Comparison of ENCODE assay signal across 9 cellular contexts in the genomic region with DNA sequence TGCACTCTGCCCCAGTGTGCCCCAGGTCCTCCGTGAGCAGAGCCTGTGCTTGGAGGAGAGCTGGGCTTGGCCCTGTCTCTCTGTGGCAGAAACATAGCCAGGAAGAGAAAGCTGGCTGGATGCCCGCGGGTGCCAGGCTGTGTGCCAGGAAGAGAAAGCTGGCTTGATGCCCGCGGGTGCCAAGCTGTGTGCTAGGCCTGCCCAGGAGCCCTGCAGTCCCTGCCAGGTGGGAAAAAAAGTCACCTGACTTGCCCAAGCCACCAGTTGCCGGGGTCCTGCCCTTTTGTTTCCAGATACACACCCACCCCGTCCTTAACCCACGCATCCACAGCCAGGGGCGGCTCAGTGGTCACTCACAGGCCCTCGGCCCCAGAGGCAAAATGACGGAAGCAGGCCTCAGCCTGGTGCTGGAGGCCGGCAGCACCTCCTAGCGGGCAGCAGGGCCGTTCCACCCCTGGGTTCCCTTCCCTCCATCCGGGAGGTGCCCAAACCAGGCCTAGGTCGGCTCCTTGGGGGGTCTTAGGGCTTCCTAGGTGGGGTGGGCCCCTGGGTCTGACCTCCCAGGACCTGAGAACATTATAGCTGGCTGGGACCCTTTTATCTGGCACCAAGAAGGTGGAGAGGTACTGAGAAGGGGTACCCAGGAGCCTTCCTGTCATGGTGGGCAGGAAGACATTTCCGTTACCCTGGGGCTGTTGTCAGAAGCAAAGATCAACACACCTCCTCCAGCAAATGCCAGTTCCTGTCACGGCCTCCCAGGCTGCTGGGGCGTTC. TPM values are rescaled to one million over a fixed set of nuclear protein-coding genes. Genes with fewer than 3 reads are reported as not detected.
DNase-seq lines count a peak whose midpoint lies in the region; ATAC-seq, FAIRE-seq and TF ChIP-seq lines count a peak whose summit lies in the region.
"Had no signal": no experiment of that assay in that cellular context is flagged by ENCODE, and none has a peak within 500 bp of the region (broad histone marks: within the 10 kb centered on the region; RNA-seq: fewer than 3 reads in every experiment).

No MANE protein-coding gene starts in this region.

- no peak overlapping the region for H3K14ac ChIP-seq in H1 (ENCODE audit: insufficient read length)
- no peak overlapping the region for H3K14ac ChIP-seq in neuronal stem cell (ENCODE audit: low read length)

- no peaks in the 10 kb centered on the region for H3K36me3 ChIP-seq in H1 (ENCODE audit: control insufficient read depth in 2 of 4, insufficient read depth in 4 of 4, low read length in 3 of 4)
- H3K36me3 ChIP-seq in neuronal stem cell (replicated peaks in 1 of 2; ENCODE audit: control insufficient read depth in 2 of 2, insufficient read depth in 2 of 2, low read length in 2 of 2) = no peaks in the 10 kb centered on the region
- H3K36me3 ChIP-seq in mesendoderm (ENCODE audit: control insufficient read depth, insufficient read depth, low read length) = no peaks in the 10 kb centered on the region

- no peak overlapping the region for H2AFZ ChIP-seq in H1 (ENCODE audit: low read length)
- H2AFZ ChIP-seq in neuronal stem cell (ENCODE audit: low read length) = no peak overlapping the region

- ATAC-seq in HG03342 (IDR thresholded peaks at IDR 0.05; ENCODE audit: unreplicated experiment) = no peak

- TF ChIP-seq CTCF in GM12872 (IDR thresholded peaks at IDR 0.05; ENCODE audit: insufficient read depth, low read depth, low read length) (peak; percentile 89), H1 (IDR thresholded peaks at IDR 0.05; ENCODE audit: control extremely low read depth in 1 of 3, insufficient read depth in 1 of 3, low read depth in 1 of 3, low read length in 3 of 3) (peak in 2 of 3 experiments; percentile 30 to 45; a peak in 3 of 4 replicates), endothelial cell (IDR thresholded peaks at IDR 0.05; ENCODE audit: unreplicated experiment) (no peak)

- no peak overlapping the region for H3K18ac ChIP-seq in H1 (ENCODE audit: extremely low read depth, low read length)
- H3K18ac ChIP-seq in neuronal stem cell (ENCODE audit: low read length) = peak overlapping the region; percentile 52
- H3K18ac ChIP-seq in mesendoderm (ENCODE audit: low read length) = no peak overlapping the region

- H2BK120ac ChIP-seq in H1 (replicated peaks; ENCODE audit: low read depth, low read length) = no peak overlapping the region
- H2BK120ac ChIP-seq in neuronal stem cell (ENCODE audit: low read depth, low read length) = no peak overlapping the region
- no peak overlapping the region for H2BK120ac ChIP-seq in mesendoderm (ENCODE audit: low read depth, low read length)

- no peaks in the 10 kb centered on the region for H3K79me1 ChIP-seq in H1 (ENCODE audit: low read depth, low read length)
- no peaks in the 10 kb centered on the region for H3K79me1 ChIP-seq in neuronal stem cell (ENCODE audit: low read depth, low read length)
- no peaks in the 10 kb centered on the region for H3K79me1 ChIP-seq in mesendoderm (ENCODE audit: low read length)

- 0 out of 2 replicates have a peak overlapping the region, but pooled peaks have one; percentile 66 for H2BK5ac ChIP-seq in H1 (ENCODE audit: low read depth, low read length)
- no peak overlapping the region for H2BK5ac ChIP-seq in neuronal stem cell (ENCODE audit: low read length)
- H2BK5ac ChIP-seq in mesendoderm (ENCODE audit: low read length) = no peak overlapping the region

- H4K91ac ChIP-seq in H1 (replicated peaks; ENCODE audit: insufficient read length, low read length) = no peak overlapping the region
- H4K91ac ChIP-seq in neuronal stem cell (ENCODE audit: low read depth, low read length, poor library complexity) = no peak overlapping the region

- TF ChIP-seq POLR2A in H1 (IDR thresholded peaks at IDR 0.05; ENCODE audit: control extremely low read depth in 1 of 2, low read depth in 2 of 2, low read length in 2 of 2) = no peak

- no peak overlapping the region for H4K5ac ChIP-seq in H1 (ENCODE audit: insufficient read length, low read depth, low read length)
- H4K5ac ChIP-seq in mesendoderm (ENCODE audit: low read length) = no peak overlapping the region

- no peak for FAIRE-seq in H1 (lab: Jason Lieb, UNC)
- FAIRE-seq: islet of Langerhans had no signal

- peaks cover 6% of the 10 kb centered on the region for H3K27me3 Mint-ChIP-seq in endothelial cell (ENCODE audit: unreplicated experiment)

- peaks cover 3% of the 10 kb centered on the region; the same call in 1 of the 2 replicates for H3K23me2 ChIP-seq in H1 (ENCODE audit: low read depth, low read length)

- TF ChIP-seq EP300 in H1 (IDR thresholded peaks at IDR 0.05; ENCODE audit: borderline replicate concordance in 1 of 2, low read depth in 2 of 2, low read length in 2 of 2) = no peak

- 0 out of 2 replicates have a peak overlapping the region, but pooled peaks have one; percentile 29 for H2BK15ac ChIP-seq in H1 (ENCODE audit: low read length)
- H2BK15ac ChIP-seq in neuronal stem cell (ENCODE audit: low read length) = no peak overlapping the region
- no peak overlapping the region for H2BK15ac ChIP-seq in mesendoderm (replicated peaks; ENCODE audit: low read depth)

- H3K9me3 ChIP-seq in H1 (ENCODE audit: insufficient read depth in 2 of 2, low read depth in 1 of 2, low read length in 1 of 2) (no peaks in the 10 kb centered on the region), neuronal stem cell (replicated peaks in 1 of 2; ENCODE audit: control insufficient read depth in 2 of 2, insufficient read depth in 1 of 2, low read depth in 1 of 2, low read length in 2 of 2) (no peaks in the 10 kb centered on the region)

- no peak overlapping the region for H4K8ac ChIP-seq in H1 (ENCODE audit: extremely low read depth, insufficient read depth, low read length)
- peak overlapping the region; percentile 1 for H4K8ac ChIP-seq in neuronal stem cell (ENCODE audit: low read depth, low read length)
- no peak overlapping the region for H4K8ac ChIP-seq in mesendoderm (ENCODE audit: low read depth, low read length)

- POLR2A ChIA-PET in H1 (lab: Charles Lee; ENCODE audit: partially characterized antibody) = interaction anchor here (1.2 kb wide), 1 partner anchor 14 kb away, joined by 3 read pairs; no protein-coding TSS in a partner anchor

- H2AK5ac ChIP-seq in H1 (ENCODE audit: low read depth, low read length) (no peak overlapping the region), neuronal stem cell (ENCODE audit: low read depth, low read length) (peak overlapping the region; percentile 83), mesendoderm (ENCODE audit: low read length) (no peak overlapping the region)

- H3K4me2 ChIP-seq in H1 (ENCODE audit: insufficient read depth in 1 of 2, low read depth in 2 of 2, low read length in 2 of 2) (no peak overlapping the region), neuronal stem cell (ENCODE audit: insufficient read depth, low read length, poor library complexity, severe bottlenecking) (no peak overlapping the region), mesendoderm (ENCODE audit: low read length) (no peak overlapping the region)

- no peak overlapping the region for H3K4me3 ChIP-seq in H1 (ENCODE audit: extremely low read depth in 1 of 4, insufficient read depth in 2 of 4, low read depth in 3 of 4, low read length in 4 of 4)
- H3K4me3 ChIP-seq in neuronal stem cell (ENCODE audit: low read length in 2 of 2) = peak overlapping the region in 1 of 2 donors; percentile 7
- H3K4me3 ChIP-seq in mesendoderm (ENCODE audit: low read length) = no peak overlapping the region

- H4K20me1 ChIP-seq in H1 (replicated peaks in 1 of 2; ENCODE audit: control insufficient read depth in 1 of 2, insufficient read depth in 2 of 2, low read length in 2 of 2) = no peaks in the 10 kb centered on the region

- H3K27me3 ChIP-seq in H1 (replicated peaks in 1 of 4; ENCODE audit: control insufficient read depth in 3 of 4, extremely low read depth in 1 of 4, insufficient read depth in 3 of 4, low read length in 3 of 4) (peaks cover 0 to 2% (median 1%) of the 10 kb centered on the region in 4 experiments; a peak in 2 of 7 replicates), neuronal stem cell (ENCODE audit: control insufficient read depth in 3 of 3, insufficient read depth in 3 of 3, low read depth in 1 of 3, low read length in 3 of 3) (peaks cover 2 to 61% (median 43%) of the 10 kb centered on the region in 3 experiments), mesendoderm (ENCODE audit: insufficient read depth, low read length, poor library complexity) (peaks cover 6% of the 10 kb centered on the region)

- H2BK20ac ChIP-seq in H1 (ENCODE audit: low read length) = no peak overlapping the region; the same call in 1 of the 2 replicates

- H3K36me3 Mint-ChIP-seq in endothelial cell (ENCODE audit: low read depth, unreplicated experiment) = no peaks in the 10 kb centered on the region

- H3K4me1 Mint-ChIP-seq in endothelial cell (ENCODE audit: unreplicated experiment) = peaks cover 10% of the 10 kb centered on the region

- 81% methylated on average over 18 of the region's 19 CpGs; no CpG with 5 or more reads in 1 of the 2 experiments for WGBS in H1 (ENCODE audit: extremely low coverage in 1 of 2, insufficient coverage in 1 of 2, insufficient read length in 1 of 2, insufficient replicate concordance in 2 of 2, low coverage in 1 of 2, low lambda C conversion rate in 2 of 2, missing lambda C conversion rate in 1 of 2), 2 experiments
- no CpG with 5 or more reads among the region's 19 CpGs for WGBS in neuronal stem cell (ENCODE audit: extremely low coverage in 2 of 2, insufficient read length in 2 of 2, insufficient replicate concordance in 1 of 2), 2 donors
- no CpG with 5 or more reads among the region's 19 CpGs for WGBS in mesendoderm (ENCODE audit: extremely low coverage, insufficient coverage, low lambda C conversion rate)

- H3K4me1 ChIP-seq in H1 (replicated peaks in 1 of 4; ENCODE audit: control insufficient read depth in 3 of 4, insufficient read depth in 4 of 4, low read length in 3 of 4) (peaks cover 0 to 11% (median 0%) of the 10 kb centered on the region in 4 experiments; a peak in 3 of 7 replicates), neuronal stem cell (ENCODE audit: control insufficient read depth in 2 of 2, insufficient read depth in 1 of 2, low read depth in 1 of 2, low read length in 2 of 2) (peaks cover 0 to 5% of the 10 kb centered on the region in 2 donors), mesendoderm (ENCODE audit: control insufficient read depth, low read depth, low read length) (no peaks in the 10 kb centered on the region)

- peak; percentile 51 to 60 for TF ChIP-seq RAD21 in H1 (IDR thresholded peaks at IDR 0.05 in 1 of 2, conservative IDR thresholded peaks at IDR 0.05 in 1 of 2; ENCODE audit: low read depth in 2 of 2, low read length in 2 of 2)

- H3K9ac ChIP-seq in H1 (replicated peaks in 1 of 4; ENCODE audit: extremely low read depth in 1 of 4, low read depth in 3 of 4, low read length in 3 of 4) (no peak overlapping the region), neuronal stem cell (ENCODE audit: low read depth, low read length, poor library complexity) (no peak overlapping the region), mesendoderm (ENCODE audit: low read length) (no peak overlapping the region)

- H3K27ac ChIP-seq in H1 (ENCODE audit: low read depth, low read length) = no peak overlapping the region
- no peak overlapping the region for H3K27ac ChIP-seq in neuronal stem cell (replicated peaks; ENCODE audit: low read length)
- no peak overlapping the region for H3K27ac ChIP-seq in mesendoderm (ENCODE audit: low read depth, low read length)

- H3K4ac ChIP-seq in H1 (replicated peaks; ENCODE audit: insufficient read length, low read depth, low read length) = no peak overlapping the region
- H3K4ac ChIP-seq in neuronal stem cell (ENCODE audit: low read length) = no peak overlapping the region
- no peak overlapping the region for H3K4ac ChIP-seq in mesendoderm (ENCODE audit: low read depth, low read length)

- no peaks in the 10 kb centered on the region for H3K79me2 ChIP-seq in H1 (ENCODE audit: control insufficient read depth in 1 of 2, insufficient read depth in 2 of 2, low read length in 2 of 2)
- no peaks in the 10 kb centered on the region for H3K79me2 ChIP-seq in mesendoderm (ENCODE audit: control insufficient read depth, insufficient read depth, low read length)

- CTCF ChIA-PET in H1 (lab: Charles Lee; ENCODE audit: partially characterized antibody) = interaction anchor here (0.6 to 4.4 kb wide), 9 partner anchors 10 to 112 kb away, joined by 3 to 28 read pairs (median 3); no protein-coding TSS in a partner anchor

- no peak overlapping the region for H3K4me3 Mint-ChIP-seq in endothelial cell (ENCODE audit: unreplicated experiment)

- no peak overlapping the region for H3K27ac Mint-ChIP-seq in endothelial cell (ENCODE audit: unreplicated experiment)

- H2BK12ac ChIP-seq in H1 (ENCODE audit: low read depth, low read length) = peak overlapping the region; percentile 18; the same call in 1 of the 2 replicates
- H2BK12ac ChIP-seq in neuronal stem cell (ENCODE audit: low read length) = no peak overlapping the region

- H3K56ac ChIP-seq in H1 (replicated peaks; ENCODE audit: insufficient read length, low read depth, low read length) = no peak overlapping the region
- no peak overlapping the region for H3K56ac ChIP-seq in mesendoderm (ENCODE audit: low read length)

- DNase-seq in NCI-H2081 (lab: John Stamatoyannopoulos, UW) (peak; percentile 77 to 84), H1 (ENCODE audit: low read depth in 1 of 2, low spot score in 2 of 2) (no peak), neuronal stem cell (ENCODE audit: low spot score) (no peak), endothelial cell (ENCODE audit: low spot score) (no peak), mesendoderm (no peak)
- DNase-seq in activated CD4-positive, alpha-beta T cell treated with anti-CD3 and anti-CD28 coated beads, Interleukin-2, amount 50 U/mL, for 48 hours = peak; percentile 64 to 72

- H3K23ac ChIP-seq in H1 (ENCODE audit: insufficient read length) (no peak overlapping the region), neuronal stem cell (ENCODE audit: low read depth, low read length, poor library complexity) (peak overlapping the region; percentile 67), mesendoderm (ENCODE audit: low read length) (no peak overlapping the region)

- no peaks in the 10 kb centered on the region for H3K9me3 Mint-ChIP-seq in endothelial cell (ENCODE audit: unreplicated experiment)

RNA-seq across cellular contexts. Expression of a gene that starts 9.1 kb away (rescaled TPM):
- total RNA-seq in H1 (2021; fragmentation: NEBNext Ultra II Directional; extraction: Animal tissue kit (Norgen Biotek cat#: 25700)) = 0.24 and 0.36 TPM in 2 replicates
- polyA plus RNA-seq in H1 (2011; rRNA removed) = 0.63 and 0.89 TPM in 2 replicates
- polyA plus RNA-seq in H1 (2011; cell fraction: cytosol; rRNA removed) = 0.76 TPM
- polyA plus RNA-seq in H1 (2011; cell fraction: nucleus; rRNA removed) = 1.6 TPM
- polyA plus RNA-seq in H1 (2012, experiment 1 of 2) = 0.40 to 0.58 TPM (median 0.48 TPM) in 4 replicates
- 0.49 TPM for polyA plus RNA-seq in H1 (2012, experiment 2 of 2)
- 0.26 TPM for polyA plus RNA-seq in H1 (2013, experiment 1 of 2)
- polyA plus RNA-seq in H1 (2013, experiment 2 of 2) = 0.52 TPM
- polyA minus RNA-seq in H1 (2011; rRNA and poly(A)+ RNA removed) = 0.25 and 0.27 TPM in 2 replicates
- not detected for polyA minus RNA-seq in H1 (2011; cell fraction: cytosol; rRNA and poly(A)+ RNA removed)
- 0.70 TPM for polyA minus RNA-seq in H1 (2011; cell fraction: nucleus; rRNA and poly(A)+ RNA removed)
- 0.06 TPM for polyA plus RNA-seq in neuronal stem cell (2013, experiment 1 of 2)
- polyA plus RNA-seq in neuronal stem cell (2013, experiment 2 of 2) = 0.12 TPM
- total RNA-seq in endothelial cell (ENCODE audit: unreplicated experiment) = 21.3 TPM
- polyA plus RNA-seq in mesendoderm (2013, experiment 1 of 2) = 1.0 TPM
- polyA plus RNA-seq in mesendoderm (2013, experiment 2 of 2) = 1.1 TPM

RNA-seq across cellular contexts. Expression of a gene that starts 28.3 kb away (rescaled TPM):
- 57.3 and 64.1 TPM in 2 replicates for total RNA-seq in H1 (2021; fragmentation: NEBNext Ultra II Directional; extraction: Animal tissue kit (Norgen Biotek cat#: 25700))
- 17.7 and 34.6 TPM in 2 replicates for polyA plus RNA-seq in H1 (2011; rRNA removed)
- 43.7 TPM for polyA plus RNA-seq in H1 (2011; cell fraction: cytosol; rRNA removed)
- polyA plus RNA-seq in H1 (2011; cell fraction: nucleus; rRNA removed) = 28.5 TPM
- 20.8 to 42.4 TPM (median 39.1 TPM) in 4 replicates for polyA plus RNA-seq in H1 (2012, experiment 1 of 2)
- polyA plus RNA-seq in H1 (2012, experiment 2 of 2) = 28.1 TPM
- 28.3 TPM for polyA plus RNA-seq in H1 (2013, experiment 1 of 2)
- 30.5 TPM for polyA plus RNA-seq in H1 (2013, experiment 2 of 2)
- 5.9 and 6.3 TPM in 2 replicates for polyA minus RNA-seq in H1 (2011; rRNA and poly(A)+ RNA removed)
- 28.0 TPM for polyA minus RNA-seq in H1 (2011; cell fraction: cytosol; rRNA and poly(A)+ RNA removed)
- 8.6 TPM for polyA minus RNA-seq in H1 (2011; cell fraction: nucleus; rRNA and poly(A)+ RNA removed)
- polyA plus RNA-seq in neuronal stem cell (2013, experiment 1 of 2) = 17.0 TPM
- 16.6 TPM for polyA plus RNA-seq in neuronal stem cell (2013, experiment 2 of 2)
- 13.7 TPM for total RNA-seq in endothelial cell (ENCODE audit: unreplicated experiment)
- 45.5 TPM for polyA plus RNA-seq in mesendoderm (2013, experiment 1 of 2)
- polyA plus RNA-seq in mesendoderm (2013, experiment 2 of 2) = 43.5 TPM

RNA-seq across cellular contexts. Expression of a gene that starts 38.1 kb away (rescaled TPM):
- total RNA-seq in H1 (2021; fragmentation: NEBNext Ultra II Directional; extraction: Animal tissue kit (Norgen Biotek cat#: 25700)) = 124 and 130 TPM in 2 replicates
- 88.9 and 90.8 TPM in 2 replicates for polyA plus RNA-seq in H1 (2011; rRNA removed)
- polyA plus RNA-seq in H1 (2011; cell fraction: cytosol; rRNA removed) = 98.5 TPM
- 76.0 TPM for polyA plus RNA-seq in H1 (2011; cell fraction: nucleus; rRNA removed)
- polyA plus RNA-seq in H1 (2012, experiment 1 of 2) = 76.4 to 95.3 TPM (median 87.0 TPM) in 4 replicates
- polyA plus RNA-seq in H1 (2012, experiment 2 of 2) = 117 TPM
- 140 TPM for polyA plus RNA-seq in H1 (2013, experiment 1 of 2)
- 172 TPM for polyA plus RNA-seq in H1 (2013, experiment 2 of 2)
- 63.7 and 69.2 TPM in 2 replicates for polyA minus RNA-seq in H1 (2011; rRNA and poly(A)+ RNA removed)
- 110 TPM for polyA minus RNA-seq in H1 (2011; cell fraction: cytosol; rRNA and poly(A)+ RNA removed)
- polyA minus RNA-seq in H1 (2011; cell fraction: nucleus; rRNA and poly(A)+ RNA removed) = 39.1 TPM
- polyA plus RNA-seq in neuronal stem cell (2013, experiment 1 of 2) = 134 TPM
- 131 TPM for polyA plus RNA-seq in neuronal stem cell (2013, experiment 2 of 2)
- 223 TPM for total RNA-seq in endothelial cell (ENCODE audit: unreplicated experiment)
- polyA plus RNA-seq in mesendoderm (2013, experiment 1 of 2) = 106 TPM
- polyA plus RNA-seq in mesendoderm (2013, experiment 2 of 2) = 104 TPM

Comparison
In these comparisons a context has a peak if more than half of its experiments do, and no peak if none do; other contexts are left out.
1. DNase-seq: peak in NCI-H2081 (2 of 2) and activated CD4-positive, alpha-beta T cell treated with anti-CD3 and anti-CD28 coated beads, Interleukin-2, amount 50 U/mL, for 48 hours (2 of 2); none in H1 (0 of 2), neuronal stem cell (single experiment), endothelial cell (single experiment) and mesendoderm (single experiment).
2. RNA of a gene that starts 9.1 kb away (total RNA-seq): 21.3 TPM in endothelial cell (single experiment); 0.24 to 0.36 TPM in H1; every median in the first group is over 10 times any median in the second.